8 cellular contexts compared by ENCODE assay signal in the genomic region with DNA sequence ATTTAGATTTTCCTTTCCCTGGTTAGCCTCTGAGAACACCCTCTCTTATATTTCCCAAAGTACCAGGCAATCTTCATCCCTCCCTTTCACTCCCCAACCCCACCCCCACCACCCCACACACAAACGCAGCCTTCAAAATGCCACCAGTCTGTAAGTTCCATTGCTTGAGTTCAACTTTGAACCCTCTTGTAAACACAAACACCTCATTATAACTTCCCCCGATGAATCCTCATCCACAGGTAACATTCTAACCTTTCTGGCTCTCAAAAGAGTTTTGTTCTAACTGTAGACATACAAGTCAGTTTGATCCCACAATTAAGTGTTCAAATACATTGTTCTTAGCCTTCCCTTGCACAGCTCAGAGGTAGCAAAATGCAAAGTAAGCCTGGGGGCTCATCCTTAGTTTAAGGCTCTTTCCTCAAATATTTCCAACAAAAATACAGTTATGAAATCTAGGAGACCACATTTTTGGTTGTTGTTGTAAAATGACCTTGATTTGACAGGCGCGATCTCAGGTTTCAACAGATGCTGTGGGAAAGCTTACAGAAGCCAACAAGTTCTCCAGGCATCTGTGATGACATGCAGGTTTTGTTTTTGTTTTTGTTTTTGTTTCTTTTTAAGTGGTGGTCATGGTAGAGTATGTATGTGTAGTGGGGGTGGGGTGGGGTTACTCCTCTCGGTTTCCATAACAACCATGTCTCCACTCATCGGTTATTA.
DNase-seq lines count a peak whose midpoint lies in the region; ATAC-seq, FAIRE-seq and TF ChIP-seq lines count a peak whose summit lies in the region.

No MANE protein-coding gene starts in this region.

- peak; percentile 36 for ATAC-seq in HG02678 (IDR thresholded peaks at IDR 0.05; ENCODE audit: unreplicated experiment)

- H3K4me3 ChIP-seq in right atrium auricular region (peak overlapping the region; percentile 75 to 79), rectal smooth muscle tissue (ENCODE audit: low read length) (peak overlapping the region; percentile 13)

- DNase-seq in right atrium auricular region (ENCODE audit: low spot score) (no peak), cardiac septum (ENCODE audit: low spot score) (no peak), RPMI8226 (peak; percentile 24), erythroblast (lab: John Stamatoyannopoulos, UW) (peak; percentile 44 to 72), urothelium cell line (ENCODE audit: low spot score) (no peak), NCI-H1436 treated with DMSO at 0.1 percent for 48 hours (lab: John Stamatoyannopoulos, UW) (no peak)

- TF ChIP-seq CTCF in right atrium auricular region (IDR thresholded peaks at IDR 0.05) = no peak

- H3K9ac ChIP-seq in rectal smooth muscle tissue (ENCODE audit: low read length) = no peak overlapping the region

- FAIRE-seq in urothelium cell line (lab: Jason Lieb, UNC) = no peak

- no peaks in the 10 kb centered on the region for H3K27me3 ChIP-seq in right atrium auricular region
- no peaks in the 10 kb centered on the region for H3K27me3 ChIP-seq in rectal smooth muscle tissue (ENCODE audit: control insufficient read depth, insufficient read depth, low read length)

- intact Hi-C loops in cardiac septum (cut with DNase I) = loop anchor here (5.0 to 10.0 kb wide), 2 partner anchors 41 to 312 kb away; no protein-coding TSS in a partner anchor

- H3K36me3 ChIP-seq in right atrium auricular region (no peaks in the 10 kb centered on the region), rectal smooth muscle tissue (ENCODE audit: control insufficient read depth, insufficient read depth, low read length) (no peaks in the 10 kb centered on the region)

- H3K9me3 ChIP-seq in right atrium auricular region = no peaks in the 10 kb centered on the region

- peaks cover 0 to 50% of the 10 kb centered on the region in 2 donors for H3K4me1 ChIP-seq in right atrium auricular region
- peaks cover 3% of the 10 kb centered on the region for H3K4me1 ChIP-seq in rectal smooth muscle tissue (ENCODE audit: control insufficient read depth, insufficient read depth, low read length)

- H3K27ac ChIP-seq in right atrium auricular region (peak overlapping the region; percentile 24 to 85), rectal smooth muscle tissue (ENCODE audit: low read depth, low read length) (no peak overlapping the region)

- TF ChIP-seq POLR2A in erythroblast (IDR thresholded peaks at IDR 0.05; ENCODE audit: low read length) = no peak

Comparison
In these comparisons a context has a peak if more than half of its experiments do, and no peak if none do; other contexts are left out.
1. DNase-seq: peak in RPMI8226 (single experiment) and erythroblast (2 of 2); none in right atrium auricular region (single experiment), cardiac septum (single experiment), urothelium cell line (single experiment) and NCI-H1436 treated with DMSO at 0.1 percent for 48 hours (single experiment).